ENCODE assay signal across 8 cellular contexts in genomic region chr14:96501383-96501745, GRCh38. TPM values are rescaled to one million over a fixed set of nuclear protein-coding genes. Genes with fewer than 3 reads are reported as not detected.
DNase-seq lines count a peak whose midpoint lies in the region; ATAC-seq and TF ChIP-seq lines count a peak whose summit lies in the region.

No MANE protein-coding gene starts in this region.

- H3K9me3 Mint-ChIP-seq in activated CD4-positive, alpha-beta T cell treated with anti-CD3 and anti-CD28 coated beads, Interleukin-2, amount 10 ng/mL, durations not matched to agents 24 days and 14 days, result no peaks in the 10 kb centered on the region

- H3K27me3 ChIP-seq in foreskin keratinocyte, result no peaks in the 10 kb centered on the region

- peak overlapping the region; percentile 93 for H3K4me3 ChIP-seq in skeletal muscle cell (ENCODE audit: low read depth, low read length)

- ATAC-seq in foreskin keratinocyte (no peak), GM19035 (IDR thresholded peaks at IDR 0.05; ENCODE audit: unreplicated experiment) (no peak)

- intact Hi-C loops in activated CD4-positive, alpha-beta T cell treated with anti-CD3 and anti-CD28 coated beads, Interleukin-2, amount 10 ng/mL, durations not matched to agents 24 days and 14 days (cut with micrococcal nuclease), result loop anchor here (5.0 to 10.0 kb wide), 2 partner anchors 36 to 967 kb away; partner anchors contain the start of gene GLRX5

- no peaks in the 10 kb centered on the region for H3K4me1 ChIP-seq in foreskin keratinocyte

- no peak for TF ChIP-seq CTCF in foreskin keratinocyte (conservative IDR thresholded peaks at IDR 0.05)

- peak overlapping the region; percentile 91 for H3K4me3 Mint-ChIP-seq in activated CD4-positive, alpha-beta T cell treated with anti-CD3 and anti-CD28 coated beads, Interleukin-2, amount 10 ng/mL, durations not matched to agents 24 days and 14 days

- H3K27me3 Mint-ChIP-seq in activated CD4-positive, alpha-beta T cell treated with anti-CD3 and anti-CD28 coated beads, Interleukin-2, amount 10 ng/mL, durations not matched to agents 24 days and 14 days, result peaks cover 19% of the 10 kb centered on the region

- H3K4me1 Mint-ChIP-seq in activated CD4-positive, alpha-beta T cell treated with anti-CD3 and anti-CD28 coated beads, Interleukin-2, amount 10 ng/mL, durations not matched to agents 24 days and 14 days, result peaks cover 42% of the 10 kb centered on the region

- H3K36me3 Mint-ChIP-seq in activated CD4-positive, alpha-beta T cell treated with anti-CD3 and anti-CD28 coated beads, Interleukin-2, amount 10 ng/mL, durations not matched to agents 24 days and 14 days (ENCODE audit: low read depth), result peaks cover 26% of the 10 kb centered on the region

- peak overlapping the region; percentile 72 for H3K27ac ChIP-seq in foreskin keratinocyte

- H3K27ac Mint-ChIP-seq in activated CD4-positive, alpha-beta T cell treated with anti-CD3 and anti-CD28 coated beads, Interleukin-2, amount 10 ng/mL, durations not matched to agents 24 days and 14 days, result peak overlapping the region; percentile 99

- DNase-seq in activated T-cell treated with anti-CD3 and anti-CD28 coated beads for 4 hours (peak; percentile 14), foreskin keratinocyte (no peak), skeletal muscle cell (ENCODE audit: low read depth) (no peak), cortex of kidney (lab: John Stamatoyannopoulos, UW) (no peak), GM19238 (ENCODE audit: insufficient read length, low spot score) (no peak)
- DNase-seq in activated T-cell treated with anti-CD3 and anti-CD28 coated beads, Interleukin-2, amount 50 U/mL, for 48 hours, result no peak
- DNase-seq in activated CD4-positive, alpha-beta T cell treated with anti-CD3 and anti-CD28 coated beads, Interleukin-2, amount 10 ng/mL, durations not matched to agents 24 days and 14 days, result no peak

RNA-seq across cellular contexts. Expression of gene PAPOLA, which starts 0.8 kb away (rescaled TPM):
- total RNA-seq in activated CD4-positive, alpha-beta T cell treated with anti-CD3 and anti-CD28 coated beads, Interleukin-2, amount 10 ng/mL, durations not matched to agents 24 days and 14 days, result 204 and 210 TPM in 2 replicates
- 129 and 138 TPM in 2 replicates for total RNA-seq in foreskin keratinocyte
- 67.1 and 71.9 TPM in 2 replicates for polyA plus RNA-seq in foreskin keratinocyte
